ENCODE assay signal across 15 cellular contexts in the genomic region with DNA sequence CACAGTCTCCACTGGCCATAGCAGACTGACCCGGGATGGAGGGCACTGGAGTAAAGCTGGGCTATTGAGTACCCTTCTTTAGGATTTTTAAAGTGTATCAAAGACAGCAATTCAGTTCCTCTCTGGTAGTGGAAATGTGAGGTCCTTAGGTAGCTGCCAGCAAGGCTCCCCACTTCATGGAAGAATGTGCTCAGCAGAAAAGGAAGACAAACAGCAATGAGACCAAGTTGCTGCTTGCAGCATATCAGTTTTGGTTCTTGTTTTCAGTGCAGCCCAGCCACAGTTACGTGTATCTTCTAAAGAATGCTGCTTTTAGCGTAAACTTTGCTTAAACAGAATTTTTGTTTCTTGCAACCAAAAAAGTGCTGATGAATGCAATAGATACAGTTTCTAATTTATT.
DNase-seq lines count a peak whose midpoint lies in the region; ATAC-seq and TF ChIP-seq lines count a peak whose summit lies in the region.
"Had no signal": no experiment of that assay in that cellular context is flagged by ENCODE, and none has a peak within 500 bp of the region (broad histone marks: within the 10 kb centered on the region; RNA-seq: fewer than 3 reads in every experiment).

No MANE protein-coding gene starts in this region.

- H3K9ac ChIP-seq in KMS-11: no peak overlapping the region

- peaks cover 17% of the 10 kb centered on the region for H3K4me1 ChIP-seq in KMS-11 (ENCODE audit: low read depth, poor library complexity, severe bottlenecking)
- H3K4me1 ChIP-seq in Caco-2: no peaks in the 10 kb centered on the region

- no peaks in the 10 kb centered on the region for H3K27me3 ChIP-seq in KMS-11 (ENCODE audit: insufficient read depth, low read depth)
- no peaks in the 10 kb centered on the region for H3K27me3 ChIP-seq in Caco-2 (replicated peaks; ENCODE audit: control insufficient read depth, insufficient read depth, low read length)
- H3K27me3 ChIP-seq: neutrophil had no signal

- BruUV-seq in Caco-2 (replicated peaks; lab: Mats Ljungman, UMichigan): no TSS peak

- peaks cover 2% of the 10 kb centered on the region for H3K9me3 Mint-ChIP-seq in memory B cell
- no peaks in the 10 kb centered on the region for H3K9me3 Mint-ChIP-seq in Caco-2 (ENCODE audit: unreplicated experiment)

- H3K4me1 Mint-ChIP-seq in memory B cell (peaks cover 4% of the 10 kb centered on the region), Caco-2 (ENCODE audit: low read depth, unreplicated experiment) (no peaks in the 10 kb centered on the region)
- H3K4me1 Mint-ChIP-seq: CD14-positive monocyte had no signal

- H3K4me3 Mint-ChIP-seq in memory B cell (no peak overlapping the region), Caco-2 (ENCODE audit: unreplicated experiment) (no peak overlapping the region)
- H3K4me3 Mint-ChIP-seq: CD14-positive monocyte had no signal

- peak overlapping the region; percentile 59; the same call in 1 of the 2 replicates for H3K4me2 ChIP-seq in KMS-11

- H3K9me3 ChIP-seq in Caco-2: no peaks in the 10 kb centered on the region
- H3K9me3 ChIP-seq: neutrophil had no signal

- H3K4me3 ChIP-seq in KMS-11 (IDR thresholded peaks at IDR 0.05; ENCODE audit: insufficient read depth, low read depth, low read length) (no peak overlapping the region), Caco-2 (ENCODE audit: low read depth, low read length) (no peak overlapping the region)

- H2AFZ ChIP-seq in KMS-11 (ENCODE audit: low read depth): peak overlapping the region; percentile 30

- POLR2A ChIA-PET in Caco-2 (lab: Charles Lee): no interaction called here

- DNase-seq in memory B cell (ENCODE audit: low spot score in 2 of 2) (no peak), Caco-2 (no peak), HCEC 1CT (no peak), NCI-H146 (lab: John Stamatoyannopoulos, UW) (no peak)
- DNase-seq: activated CD8-positive, alpha-beta memory T cell treated with anti-CD3 and anti-CD28 coated beads, Interleukin-2, amount 50 U/mL, for 4 hours; effector memory CD4-positive, alpha-beta T cell; left colon; NCI-H2081 treated with DMSO at 0.1 percent for 48 hours had no signal

- CTCF ChIA-PET in Caco-2 (lab: Charles Lee): no interaction called here

- H3K79me2 ChIP-seq in KMS-11 (ENCODE audit: insufficient read depth, low read depth): no peaks in the 10 kb centered on the region

- H3K27ac Mint-ChIP-seq in memory B cell (peak overlapping the region; percentile 4), Caco-2 (ENCODE audit: unreplicated experiment) (no peak overlapping the region)
- H3K27ac Mint-ChIP-seq: CD14-positive monocyte had no signal

- H3K36me3 Mint-ChIP-seq in memory B cell: peaks cover 1% of the 10 kb centered on the region
- H3K36me3 Mint-ChIP-seq in Caco-2 (ENCODE audit: insufficient read depth, unreplicated experiment): no peaks in the 10 kb centered on the region
- H3K36me3 Mint-ChIP-seq: CD14-positive monocyte had no signal

- ATAC-seq in GM18499 (IDR thresholded peaks at IDR 0.05; ENCODE audit: insufficient read depth, unreplicated experiment) (peak; percentile 66), GM21390 (IDR thresholded peaks at IDR 0.05; ENCODE audit: unreplicated experiment) (peak; percentile 79), memory B cell (ENCODE audit: low read depth) (peak; percentile 60), HG02588 (IDR thresholded peaks at IDR 0.05; ENCODE audit: unreplicated experiment) (no peak)
- ATAC-seq: left colon, Panc1 had no signal

- TF ChIP-seq CTCF in KMS-11 (conservative IDR thresholded peaks at IDR 0.05; ENCODE audit: low read depth, low read length) (no peak), Caco-2 (IDR thresholded peaks at IDR 0.05; ENCODE audit: insufficient read depth in 1 of 2, low read depth in 1 of 2, low read length in 1 of 2, severe bottlenecking in 1 of 2, unreplicated experiment in 1 of 2) (no peak)

- H3K27me3 Mint-ChIP-seq in memory B cell (no peaks in the 10 kb centered on the region), Caco-2 (ENCODE audit: insufficient read depth, unreplicated experiment) (no peaks in the 10 kb centered on the region)

- peak overlapping the region; percentile 28; the same call in 1 of the 2 replicates for H3K27ac ChIP-seq in KMS-11
- H3K27ac ChIP-seq: neutrophil had no signal

- H4K20me1 ChIP-seq in KMS-11 (ENCODE audit: insufficient read depth): no peaks in the 10 kb centered on the region

- H3K36me3 ChIP-seq in KMS-11 (ENCODE audit: insufficient read depth) (no peaks in the 10 kb centered on the region; the same call in 1 of the 2 replicates), Caco-2 (ENCODE audit: control insufficient read depth, insufficient read depth, low read length) (no peaks in the 10 kb centered on the region)
- H3K36me3 ChIP-seq: neutrophil had no signal

- intact Hi-C loops in Caco-2 (cut with micrococcal nuclease; ENCODE audit: unreplicated experiment): no loop called here
